ENCODE assay signal across 2 cellular contexts in the genomic region with DNA sequence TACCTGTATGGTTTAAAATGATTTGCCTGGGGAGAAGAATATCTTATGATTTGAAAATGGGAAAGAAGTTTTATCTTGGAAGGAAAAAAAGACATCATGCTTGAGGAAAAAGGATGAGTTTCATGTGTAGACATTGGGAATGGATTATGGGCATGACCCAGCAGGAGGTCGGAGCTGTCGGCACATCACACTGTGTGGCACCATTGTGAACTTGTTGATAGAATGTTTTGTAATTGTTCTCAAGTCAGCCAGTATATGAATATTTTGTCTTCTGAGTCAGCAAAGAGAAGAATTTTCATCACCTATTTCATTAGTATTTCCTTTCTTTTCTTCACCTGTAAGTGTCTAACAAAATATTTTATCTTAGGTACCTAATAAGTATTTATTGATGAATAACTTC.
TF ChIP-seq lines count a peak whose summit lies in the region.

No MANE protein-coding gene starts in this region.

TF ChIP-seq in HCT116, 20 proteins besides CTCF, POLR2A, EP300 and RAD21:
- no peak for TF ChIP-seq SP1 (IDR thresholded peaks at IDR 0.05; ENCODE audit: low read depth)
- TF ChIP-seq ELF1 (IDR thresholded peaks at IDR 0.05; ENCODE audit: borderline replicate concordance, low read depth), result no peak
- TF ChIP-seq SRF (IDR thresholded peaks at IDR 0.05; ENCODE audit: low read depth), result no peak
- TF ChIP-seq ZNF274 (IDR thresholded peaks at IDR 0.05; ENCODE audit: low read depth, low read length), result no peak
- no peak for TF ChIP-seq JUND (IDR thresholded peaks at IDR 0.05)
- TF ChIP-seq, protein P1, sequence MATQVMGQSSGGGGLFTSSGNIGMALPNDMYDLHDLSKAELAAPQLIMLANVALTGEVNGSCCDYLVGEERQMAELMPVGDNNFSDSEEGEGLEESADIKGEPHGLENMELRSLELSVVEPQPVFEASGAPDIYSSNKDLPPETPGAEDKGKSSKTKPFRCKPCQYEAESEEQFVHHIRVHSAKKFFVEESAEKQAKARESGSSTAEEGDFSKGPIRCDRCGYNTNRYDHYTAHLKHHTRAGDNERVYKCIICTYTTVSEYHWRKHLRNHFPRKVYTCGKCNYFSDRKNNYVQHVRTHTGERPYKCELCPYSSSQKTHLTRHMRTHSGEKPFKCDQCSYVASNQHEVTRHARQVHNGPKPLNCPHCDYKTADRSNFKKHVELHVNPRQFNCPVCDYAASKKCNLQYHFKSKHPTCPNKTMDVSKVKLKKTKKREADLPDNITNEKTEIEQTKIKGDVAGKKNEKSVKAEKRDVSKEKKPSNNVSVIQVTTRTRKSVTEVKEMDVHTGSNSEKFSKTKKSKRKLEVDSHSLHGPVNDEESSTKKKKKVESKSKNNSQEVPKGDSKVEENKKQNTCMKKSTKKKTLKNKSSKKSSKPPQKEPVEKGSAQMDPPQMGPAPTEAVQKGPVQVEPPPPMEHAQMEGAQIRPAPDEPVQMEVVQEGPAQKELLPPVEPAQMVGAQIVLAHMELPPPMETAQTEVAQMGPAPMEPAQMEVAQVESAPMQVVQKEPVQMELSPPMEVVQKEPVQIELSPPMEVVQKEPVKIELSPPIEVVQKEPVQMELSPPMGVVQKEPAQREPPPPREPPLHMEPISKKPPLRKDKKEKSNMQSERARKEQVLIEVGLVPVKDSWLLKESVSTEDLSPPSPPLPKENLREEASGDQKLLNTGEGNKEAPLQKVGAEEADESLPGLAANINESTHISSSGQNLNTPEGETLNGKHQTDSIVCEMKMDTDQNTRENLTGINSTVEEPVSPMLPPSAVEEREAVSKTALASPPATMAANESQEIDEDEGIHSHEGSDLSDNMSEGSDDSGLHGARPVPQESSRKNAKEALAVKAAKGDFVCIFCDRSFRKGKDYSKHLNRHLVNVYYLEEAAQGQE (IDR thresholded peaks at IDR 0.05; ENCODE audit: low read depth), result no peak
- no peak for TF ChIP-seq TCF7L2 (IDR thresholded peaks at IDR 0.05; ENCODE audit: borderline replicate concordance, extremely low read depth, insufficient read depth, insufficient read length)
- TF ChIP-seq CBX3 (IDR thresholded peaks at IDR 0.05; ENCODE audit: low read depth), result no peak
- no peak for TF ChIP-seq SIN3A (IDR thresholded peaks at IDR 0.05; ENCODE audit: low read depth)
- TF ChIP-seq EZH2 (IDR thresholded peaks at IDR 0.05), result no peak
- TF ChIP-seq, protein P2, sequence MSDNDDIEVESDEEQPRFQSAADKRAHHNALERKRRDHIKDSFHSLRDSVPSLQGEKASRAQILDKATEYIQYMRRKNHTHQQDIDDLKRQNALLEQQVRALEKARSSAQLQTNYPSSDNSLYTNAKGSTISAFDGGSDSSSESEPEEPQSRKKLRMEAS (IDR thresholded peaks at IDR 0.05), result no peak
- no peak for TF ChIP-seq EZH2phosphoT487 (IDR thresholded peaks at IDR 0.05; ENCODE audit: borderline replicate concordance)
- TF ChIP-seq, protein P3, sequence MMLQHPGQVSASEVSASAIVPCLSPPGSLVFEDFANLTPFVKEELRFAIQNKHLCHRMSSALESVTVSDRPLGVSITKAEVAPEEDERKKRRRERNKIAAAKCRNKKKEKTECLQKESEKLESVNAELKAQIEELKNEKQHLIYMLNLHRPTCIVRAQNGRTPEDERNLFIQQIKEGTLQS (IDR thresholded peaks at IDR 0.05), result no peak
- TF ChIP-seq ZFX (IDR thresholded peaks at IDR 0.05), result no peak
- TF ChIP-seq POLR2AphosphoS5 (IDR thresholded peaks at IDR 0.05; ENCODE audit: low read depth, low read length), result no peak
- TF ChIP-seq CEBPB (IDR thresholded peaks at IDR 0.05; ENCODE audit: low read depth), result no peak; the same call in 1 of the 2 replicates
- TF ChIP-seq, protein P4, sequence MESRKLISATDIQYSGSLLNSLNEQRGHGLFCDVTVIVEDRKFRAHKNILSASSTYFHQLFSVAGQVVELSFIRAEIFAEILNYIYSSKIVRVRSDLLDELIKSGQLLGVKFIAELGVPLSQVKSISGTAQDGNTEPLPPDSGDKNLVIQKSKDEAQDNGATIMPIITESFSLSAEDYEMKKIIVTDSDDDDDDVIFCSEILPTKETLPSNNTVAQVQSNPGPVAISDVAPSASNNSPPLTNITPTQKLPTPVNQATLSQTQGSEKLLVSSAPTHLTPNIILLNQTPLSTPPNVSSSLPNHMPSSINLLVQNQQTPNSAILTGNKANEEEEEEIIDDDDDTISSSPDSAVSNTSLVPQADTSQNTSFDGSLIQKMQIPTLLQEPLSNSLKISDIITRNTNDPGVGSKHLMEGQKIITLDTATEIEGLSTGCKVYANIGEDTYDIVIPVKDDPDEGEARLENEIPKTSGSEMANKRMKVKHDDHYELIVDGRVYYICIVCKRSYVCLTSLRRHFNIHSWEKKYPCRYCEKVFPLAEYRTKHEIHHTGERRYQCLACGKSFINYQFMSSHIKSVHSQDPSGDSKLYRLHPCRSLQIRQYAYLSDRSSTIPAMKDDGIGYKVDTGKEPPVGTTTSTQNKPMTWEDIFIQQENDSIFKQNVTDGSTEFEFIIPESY (IDR thresholded peaks at IDR 0.05; ENCODE audit: extremely low read depth, insufficient replicate concordance, low read length), result no peak

TF ChIP-seq in H1, 55 proteins besides CTCF, POLR2A, EP300 and RAD21:
- TF ChIP-seq PHF8 (conservative IDR thresholded peaks at IDR 0.05; ENCODE audit: low read depth, low read length) (no peak), EGR1 (IDR thresholded peaks at IDR 0.05; ENCODE audit: borderline replicate concordance, low read depth, low read length) (no peak), NANOG (IDR thresholded peaks at IDR 0.05; ENCODE audit: insufficient read depth, low read depth, low read length, poor library complexity, severe bottlenecking) (no peak), CHD1 (IDR thresholded peaks at IDR 0.05; ENCODE audit: low read depth, low read length) (no peak)
